In genomic region chr1:53739109-53739681, GRCh38 we compare ENCODE assay signal across 8 cellular contexts. TPM values are rescaled to one million over a fixed set of nuclear protein-coding genes. Genes with fewer than 3 reads are reported as not detected.
A peak's percentile ranks its signal among the peaks of the same experiment; 100 is the strongest.
DNase-seq lines count a peak whose midpoint lies in the region; ATAC-seq and TF ChIP-seq lines count a peak whose summit lies in the region.

TSS of gene GLIS1 (minus strand) at chr1:53739164. CDS start at chr1:53738064, 1,100 bp downstream.

- peaks cover 0 to 14% (median 6%) of the 10 kb centered on the region in 3 donors for H3K36me3 Mint-ChIP-seq in naive thymus-derived CD8-positive, alpha-beta T cell

- no peak within 1 kb of the TSS for H3K27ac Mint-ChIP-seq in naive thymus-derived CD8-positive, alpha-beta T cell

- peak within 1 kb of the TSS; percentile 83 for H3K4me3 ChIP-seq in fibroblast of the aortic adventitia (ENCODE audit: low read depth, low read length)
- H3K4me3 ChIP-seq in stomach smooth muscle (ENCODE audit: low read length in 2 of 2) = peak within 1 kb of the TSS; percentile 59 to 75

- TF ChIP-seq CTCF in fibroblast of the aortic adventitia (IDR thresholded peaks at IDR 0.05; ENCODE audit: insufficient read depth, low read length) = no peak

- H3K4me1 ChIP-seq in stomach smooth muscle (ENCODE audit: control insufficient read depth, insufficient read depth, low read length) = peaks cover 20% of the 10 kb centered on the region

- no peaks in the 10 kb centered on the region for H3K36me3 ChIP-seq in stomach smooth muscle (ENCODE audit: control insufficient read depth in 2 of 2, insufficient read depth in 2 of 2, low read length in 2 of 2)

- H3K27me3 ChIP-seq in stomach smooth muscle (ENCODE audit: control insufficient read depth in 1 of 2, insufficient read depth in 2 of 2, low read length in 2 of 2) = peaks cover 25 to 53% of the 10 kb centered on the region in 2 donors

- DNase-seq in COLO829 (ENCODE audit: low spot score) (peak; percentile 85), NCI-H748 treated with DMSO at 0.1 percent for 48 hours (lab: John Stamatoyannopoulos, UW) (peak; percentile 54), activated T-helper 1 cell treated with Interleukin-2 at 50 U/mL for 16 hours (ENCODE audit: low read depth) (peak; percentile 8), fibroblast of the aortic adventitia (ENCODE audit: low read depth) (peak; percentile 71)
- peak in 6 of 10 donors; percentile 6 to 33 (median 15) for DNase-seq in naive thymus-derived CD8-positive, alpha-beta T cell

- ATAC-seq in GM19455 (IDR thresholded peaks at IDR 0.05; ENCODE audit: unreplicated experiment) (peak; percentile 94), HG03558 (IDR thresholded peaks at IDR 0.05; ENCODE audit: extremely low read depth, unreplicated experiment) (peak; percentile 79)
- ATAC-seq in naive thymus-derived CD8-positive, alpha-beta T cell = peak; percentile 69 to 90

- H3K4me1 Mint-ChIP-seq in naive thymus-derived CD8-positive, alpha-beta T cell = peaks cover 0 to 13% (median 6%) of the 10 kb centered on the region in 4 donors

- H3K9me3 Mint-ChIP-seq in naive thymus-derived CD8-positive, alpha-beta T cell = peaks cover 0 to 16% (median 11%) of the 10 kb centered on the region in 9 donors

- H3K4me3 Mint-ChIP-seq in naive thymus-derived CD8-positive, alpha-beta T cell = peak within 1 kb of the TSS; percentile 52 to 80 (median 66)

- no peak within 1 kb of the TSS for H3K27ac ChIP-seq in stomach smooth muscle (ENCODE audit: low read length)

- H3K9me3 ChIP-seq in stomach smooth muscle (ENCODE audit: control insufficient read depth in 2 of 2, low read length in 2 of 2) = no peaks in the 10 kb centered on the region

- peaks cover 33 to 57% (median 48%) of the 10 kb centered on the region in 5 donors for H3K27me3 Mint-ChIP-seq in naive thymus-derived CD8-positive, alpha-beta T cell

- POLR2A ChIA-PET in naive thymus-derived CD8-positive, alpha-beta T cell (lab: Charles Lee) = no interaction called here

- peak within 1 kb of the TSS in 1 of 2 donors; percentile 9 for H3K9ac ChIP-seq in stomach smooth muscle (ENCODE audit: low read length in 2 of 2)

RNA-seq across cellular contexts. Expression of gene GLIS1, which starts in this region (rescaled TPM):
- 1.6 TPM in 1 of 2 replicates, not detected in the other for total RNA-seq in fibroblast of the aortic adventitia (ENCODE audit: low replicate concordance)
- total RNA-seq in naive thymus-derived CD8-positive, alpha-beta T cell = not detected
- polyA plus RNA-seq in naive thymus-derived CD8-positive, alpha-beta T cell = not detected

Comparison
In these comparisons a context has a peak if more than half of its experiments do, and no peak if none do; other contexts are left out.
1. Peak in DNase-seq and ATAC-seq in naive thymus-derived CD8-positive, alpha-beta T cell; RNA of the gene not detected or under 1 TPM.
2. DNase-seq: peak in every context shown above with its lines; median percentile 85 in COLO829; 71 in fibroblast of the aortic adventitia; 54 in NCI-H748 treated with DMSO at 0.1 percent for 48 hours; 15 in naive thymus-derived CD8-positive, alpha-beta T cell; 8 in activated T-helper 1 cell treated with Interleukin-2 at 50 U/mL for 16 hours.